ENCODE assay signal across 8 cellular contexts in genomic region chr5:76264681-76265080, GRCh38.
"Had no signal": no experiment of that assay in that cellular context is flagged by ENCODE, and none has a peak within 500 bp of the region (broad histone marks: within the 10 kb centered on the region; RNA-seq: fewer than 3 reads in every experiment).

No MANE protein-coding gene starts in this region.

- ATAC-seq: GM12878 had no signal

- DNase-seq: GDM1, GF-D8 had no signal

- H3K4me3 ChIP-seq: GM12878 had no signal

- FAIRE-seq: G401.6, GM12878, GM12891, GM12892, GM18507, GM19239 had no signal
